Comparison of ENCODE assay signal across 8 cellular contexts in genomic region chrX:72121381-72121780, GRCh38.
DNase-seq lines count a peak whose midpoint lies in the region; ATAC-seq, FAIRE-seq and TF ChIP-seq lines count a peak whose summit lies in the region.

No MANE protein-coding gene starts in this region.

- H3K4me1 Mint-ChIP-seq in memory B cell = peaks cover 18% of the 10 kb centered on the region

- H3K27me3 ChIP-seq in OCI-LY3 (ENCODE audit: low read depth, low read length) = peaks cover 10% of the 10 kb centered on the region; the same call in 1 of the 2 replicates

- H4K20me1 ChIP-seq in OCI-LY3 (ENCODE audit: insufficient read depth, low read length) = no peaks in the 10 kb centered on the region

- H2AFZ ChIP-seq in OCI-LY3 (ENCODE audit: low read depth, low read length) = no peak overlapping the region

- peak overlapping the region; percentile 53 for H3K4me2 ChIP-seq in OCI-LY3 (ENCODE audit: low read length)

- FAIRE-seq in GM19239 (lab: Jason Lieb, UNC) = peak; percentile 73

- no peak overlapping the region; the same call in 1 of the 2 replicates for H3K4me3 ChIP-seq in OCI-LY3 (ENCODE audit: low read length)

- H3K4me3 Mint-ChIP-seq in memory B cell = no peak overlapping the region

- H3K36me3 ChIP-seq in OCI-LY3 (replicated peaks; ENCODE audit: low read depth, low read length) = no peaks in the 10 kb centered on the region

- H3K27ac Mint-ChIP-seq in memory B cell = peak overlapping the region; percentile 63

- no peaks in the 10 kb centered on the region for H3K79me2 ChIP-seq in OCI-LY3 (ENCODE audit: low read length)

- H3K36me3 Mint-ChIP-seq in memory B cell = no peaks in the 10 kb centered on the region

- no peak for TF ChIP-seq CTCF in OCI-LY3 (IDR thresholded peaks at IDR 0.05; ENCODE audit: low read depth, low read length)

- H3K27ac ChIP-seq in OCI-LY3 (ENCODE audit: low read length) = no peak overlapping the region

- H3K4me1 ChIP-seq in OCI-LY3 (ENCODE audit: low read length) = peaks cover 16% of the 10 kb centered on the region

- H3K27me3 Mint-ChIP-seq in memory B cell = peaks cover 5% of the 10 kb centered on the region

- ATAC-seq in memory B cell (ENCODE audit: low read depth) (peak; percentile 67), HG02938 (IDR thresholded peaks at IDR 0.05; ENCODE audit: unreplicated experiment) (no peak), GM18519 (IDR thresholded peaks at IDR 0.05; ENCODE audit: low FRiP score, unreplicated experiment) (no peak), HG03521 (IDR thresholded peaks at IDR 0.05; ENCODE audit: unreplicated experiment) (no peak)

- H3K9ac ChIP-seq in OCI-LY3 (ENCODE audit: low read length) = no peak overlapping the region

- no peaks in the 10 kb centered on the region for H3K9me3 ChIP-seq in OCI-LY3 (ENCODE audit: insufficient read depth, low read length)

- no peaks in the 10 kb centered on the region for H3K9me3 Mint-ChIP-seq in memory B cell

- DNase-seq in AG08396 (ENCODE audit: low spot score) (peak; percentile 73), GM19239 (ENCODE audit: insufficient read length, low spot score) (peak; percentile 8), memory B cell (ENCODE audit: low spot score in 2 of 2) (no peak)
- DNase-seq in central memory CD4-positive, alpha-beta T cell = peak; percentile 49

Comparison
In these comparisons a context has a peak if more than half of its experiments do, and no peak if none do; other contexts are left out.
1. DNase-seq: peak in AG08396 (single experiment), GM19239 (single experiment) and central memory CD4-positive, alpha-beta T cell (single experiment); none in memory B cell (0 of 2).